ENCODE assay signal across 8 cellular contexts in the genomic region with DNA sequence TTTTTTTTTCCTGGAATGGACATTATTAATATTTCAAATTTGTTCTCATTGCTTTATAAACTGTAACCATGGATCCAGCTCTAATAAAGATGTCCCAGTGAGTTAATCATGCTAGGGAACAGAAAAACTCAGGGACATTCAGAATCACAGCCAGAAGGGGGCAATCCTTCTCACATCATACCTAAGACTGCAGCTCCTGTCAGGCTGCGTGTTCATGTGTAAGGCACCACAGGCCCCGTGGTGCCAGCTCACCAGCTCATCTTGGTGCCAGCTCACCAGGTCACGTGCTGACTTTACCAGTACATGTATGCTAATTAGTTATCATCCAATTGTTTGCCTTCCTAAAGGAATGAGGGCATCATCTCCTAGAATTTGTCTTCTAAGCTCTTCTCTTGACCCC.
DNase-seq lines count a peak whose midpoint lies in the region; ATAC-seq and TF ChIP-seq lines count a peak whose summit lies in the region.

No MANE protein-coding gene starts in this region.

- WGBS in esophagus muscularis mucosa, result 38% methylated on average over 3 of the region's 3 CpGs
- WGBS in ovary, 3 donors, result 53 to 67% (median 57%) methylated on average over 3 of the region's 3 CpGs

- H3K4me1 Mint-ChIP-seq in T-helper 17 cell, result no peaks in the 10 kb centered on the region

- intact Hi-C loops in OCI-LY7 (cut with micrococcal nuclease; ENCODE audit: unreplicated experiment), result no loop called here
- intact Hi-C loops in esophagus muscularis mucosa (cut with DNase I), result no loop called here
- intact Hi-C loops in ovary (cut with DNase I), result loop anchor here in 1 of 4 donors (10.0 kb wide), 1 partner anchor 1274 kb away; no protein-coding TSS in a partner anchor

- no TSS peak for BruUV-seq in OCI-LY7 (replicated peaks; lab: Mats Ljungman, UMichigan)

- H3K27me3 Mint-ChIP-seq in T-helper 17 cell, result peaks cover 20% of the 10 kb centered on the region

- no peaks in the 10 kb centered on the region for H4K20me1 ChIP-seq in OCI-LY7 (ENCODE audit: insufficient read depth, low read length)

- H3K9me3 ChIP-seq in OCI-LY7 (ENCODE audit: low read length) (no peaks in the 10 kb centered on the region), esophagus muscularis mucosa (no peaks in the 10 kb centered on the region), parathyroid adenoma (ENCODE audit: control insufficient read depth, low read length) (no peaks in the 10 kb centered on the region), T-helper 17 cell (ENCODE audit: control insufficient read depth, low read length, poor library complexity, severe bottlenecking) (no peaks in the 10 kb centered on the region), ovary (no peaks in the 10 kb centered on the region)

- H3K79me2 ChIP-seq in OCI-LY7 (ENCODE audit: insufficient read depth, low read depth, low read length) (no peaks in the 10 kb centered on the region), parathyroid adenoma (no peaks in the 10 kb centered on the region)

- no peak overlapping the region for H3K4me3 Mint-ChIP-seq in T-helper 17 cell

- H3K36me3 ChIP-seq in OCI-LY7 (ENCODE audit: insufficient read depth, low read length) (no peaks in the 10 kb centered on the region), esophagus muscularis mucosa (no peaks in the 10 kb centered on the region), parathyroid adenoma (ENCODE audit: control insufficient read depth, insufficient read depth, low read length) (no peaks in the 10 kb centered on the region), ovary (no peaks in the 10 kb centered on the region)

- H3K27ac ChIP-seq in OCI-LY7 (ENCODE audit: low read depth, low read length, poor library complexity, severe bottlenecking) (no peak overlapping the region), esophagus muscularis mucosa (replicated peaks in 1 of 4) (no peak overlapping the region), parathyroid adenoma (no peak overlapping the region), ovary (no peak overlapping the region)

- H3K4me1 ChIP-seq in OCI-LY7 (ENCODE audit: insufficient read depth, low read length, poor library complexity, severe bottlenecking), result no peaks in the 10 kb centered on the region
- H3K4me1 ChIP-seq in esophagus muscularis mucosa, result no peaks in the 10 kb centered on the region
- no peaks in the 10 kb centered on the region for H3K4me1 ChIP-seq in parathyroid adenoma
- H3K4me1 ChIP-seq in ovary (ENCODE audit: insufficient read depth), result no peaks in the 10 kb centered on the region

- H3K9me2 ChIP-seq in OCI-LY7 (ENCODE audit: insufficient read depth, low read length), result no peaks in the 10 kb centered on the region

- CTCF ChIA-PET in OCI-LY7 (lab: Charles Lee; ENCODE audit: unreplicated experiment), result no interaction called here

- TF ChIP-seq EP300 in esophagus muscularis mucosa (IDR thresholded peaks at IDR 0.05) (no peak), ovary (IDR thresholded peaks at IDR 0.05) (no peak)

- H2AFZ ChIP-seq in OCI-LY7 (ENCODE audit: low read length) (no peak overlapping the region), parathyroid adenoma (no peak overlapping the region)

- H3K4me3 ChIP-seq in OCI-LY7 (ENCODE audit: low read depth, low read length, poor library complexity, severe bottlenecking), result no peak overlapping the region
- H3K4me3 ChIP-seq in esophagus muscularis mucosa, result no peak overlapping the region
- no peak overlapping the region for H3K4me3 ChIP-seq in parathyroid adenoma (ENCODE audit: low read depth, low read length)
- no peak overlapping the region for H3K4me3 ChIP-seq in ovary

- POLR2A ChIA-PET in OCI-LY7 (lab: Charles Lee), result interaction anchor here (1.2 kb wide), 1 partner anchor 15 kb away, joined by 3 read pairs; no protein-coding TSS in a partner anchor

- no peak for TF ChIP-seq POLR2A in esophagus muscularis mucosa (IDR thresholded peaks at IDR 0.05; ENCODE audit: low read depth)
- TF ChIP-seq POLR2A in ovary (IDR thresholded peaks at IDR 0.05), result no peak

- no peak for ATAC-seq in T-helper 17 cell

- H3K27me3 ChIP-seq in esophagus muscularis mucosa (no peaks in the 10 kb centered on the region), parathyroid adenoma (ENCODE audit: control insufficient read depth, insufficient read depth, low read length) (no peaks in the 10 kb centered on the region), ovary (no peaks in the 10 kb centered on the region)

- no peaks in the 10 kb centered on the region for H3K36me3 Mint-ChIP-seq in T-helper 17 cell (ENCODE audit: low read depth)

- DNase-seq in GM10266 (ENCODE audit: extremely low spot score) (peak; percentile 41), HPDE6-E6E7 (ENCODE audit: extremely low spot score) (peak; percentile 65), OCI-LY7 (ENCODE audit: low spot score) (peak; percentile 21), esophagus muscularis mucosa (ENCODE audit: extremely low spot score) (no peak), T-helper 17 cell (no peak), ovary (no peak)
- no peak for DNase-seq in stimulated activated CD4-positive, alpha-beta T cell treated with anti-CD3 and anti-CD28 coated beads, Interleukin-4, amount 100 ng/mL, for 1 hour

- H3K4me2 ChIP-seq in OCI-LY7 (ENCODE audit: low read length) (no peak overlapping the region), parathyroid adenoma (ENCODE audit: low read length) (no peak overlapping the region)

- H3K27ac Mint-ChIP-seq in T-helper 17 cell, result no peak overlapping the region

- no peak overlapping the region for H3K9ac ChIP-seq in parathyroid adenoma

- peak; percentile 43 for TF ChIP-seq CTCF in GM10266 (IDR thresholded peaks at IDR 0.05; ENCODE audit: control insufficient read depth, insufficient read depth, low read depth, missing control alignments)
- peak; percentile 59; the same call in 1 of the 2 replicates for TF ChIP-seq CTCF in OCI-LY7 (conservative IDR thresholded peaks at IDR 0.05; ENCODE audit: low read length)
- TF ChIP-seq CTCF in esophagus muscularis mucosa (IDR thresholded peaks at IDR 0.05), result peak; percentile 34 to 43 (median 37)
- TF ChIP-seq CTCF in parathyroid adenoma (IDR thresholded peaks at IDR 0.05), result peak; percentile 19
- TF ChIP-seq CTCF in ovary (IDR thresholded peaks at IDR 0.05), result no peak

Comparison
In these comparisons a context has a peak if more than half of its experiments do, and no peak if none do; other contexts are left out.
1. DNase-seq: peak in GM10266 (single experiment), HPDE6-E6E7 (single experiment) and OCI-LY7 (single experiment); none in esophagus muscularis mucosa (single experiment), T-helper 17 cell (0 of 3), stimulated activated CD4-positive, alpha-beta T cell treated with anti-CD3 and anti-CD28 coated beads, Interleukin-4, amount 100 ng/mL, for 1 hour (single experiment) and ovary (0 of 5).
2. CTCF ChIP-seq: peak in GM10266 (single experiment), OCI-LY7 (single experiment), esophagus muscularis mucosa (3 of 3) and parathyroid adenoma (single experiment); none in ovary (0 of 3).